8 cellular contexts compared by ENCODE assay signal in genomic region chr4:27692098-27692679, GRCh38.
DNase-seq lines count a peak whose midpoint lies in the region; ATAC-seq and TF ChIP-seq lines count a peak whose summit lies in the region.

No MANE protein-coding gene starts in this region.

- no peaks in the 10 kb centered on the region for H3K4me1 Mint-ChIP-seq in activated CD4-positive, alpha-beta T cell treated with anti-CD3 and anti-CD28 coated beads, Interleukin-2, amount 10 ng/mL, durations not matched to agents 7 days and 5 days
- H3K4me1 Mint-ChIP-seq in WTC11 = 0 out of 2 replicates have a peak, but pooled peaks cover 1% of the 10 kb centered on the region

- H3K36me3 Mint-ChIP-seq in activated CD4-positive, alpha-beta T cell treated with anti-CD3 and anti-CD28 coated beads, Interleukin-2, amount 10 ng/mL, durations not matched to agents 7 days and 5 days (ENCODE audit: low read depth) = no peaks in the 10 kb centered on the region
- H3K36me3 Mint-ChIP-seq in WTC11 = no peaks in the 10 kb centered on the region

- no peak overlapping the region for H3K27ac Mint-ChIP-seq in activated CD4-positive, alpha-beta T cell treated with anti-CD3 and anti-CD28 coated beads, Interleukin-2, amount 10 ng/mL, durations not matched to agents 7 days and 5 days
- no peak overlapping the region for H3K27ac Mint-ChIP-seq in WTC11

- H3K36me3 ChIP-seq in lung (ENCODE audit: control insufficient read depth in 2 of 2, insufficient read depth in 2 of 2, low read length in 2 of 2) = no peaks in the 10 kb centered on the region

- WGBS in lung, 2 donors = 43 to 55% methylated on average over 7 of the region's 7 CpGs

- ATAC-seq in WTC11 (peak; percentile 97), lung (ENCODE audit: insufficient read depth, low FRiP score) (peak; percentile 47)

- no peak overlapping the region for H3K4me3 Mint-ChIP-seq in activated CD4-positive, alpha-beta T cell treated with anti-CD3 and anti-CD28 coated beads, Interleukin-2, amount 10 ng/mL, durations not matched to agents 7 days and 5 days
- no peak overlapping the region for H3K4me3 Mint-ChIP-seq in WTC11

- peak; percentile 2 for DNase-seq in activated CD4-positive, alpha-beta T cell treated with anti-CD3 and anti-CD28 coated beads for 48 hours
- no peak for DNase-seq in activated CD4-positive, alpha-beta T cell treated with anti-CD3 and anti-CD28 coated beads, Interleukin-2, amount 10 ng/mL, durations not matched to agents 7 days and 5 days
- DNase-seq in HFF-Myc (ENCODE audit: extremely low read depth, low read depth) (peak; percentile 12), M059J (ENCODE audit: low read depth) (peak; percentile 41), WTC11 (ENCODE audit: low spot score) (peak; percentile 15), lung (ENCODE audit: low spot score) (no peak), mucosa of gallbladder (ENCODE audit: low spot score) (no peak), NCI-H774 (lab: John Stamatoyannopoulos, UW) (no peak)

- no peaks in the 10 kb centered on the region for H3K9me3 Mint-ChIP-seq in activated CD4-positive, alpha-beta T cell treated with anti-CD3 and anti-CD28 coated beads, Interleukin-2, amount 10 ng/mL, durations not matched to agents 7 days and 5 days
- no peaks in the 10 kb centered on the region for H3K9me3 Mint-ChIP-seq in WTC11

- CTCF ChIA-PET in activated CD4-positive, alpha-beta T cell treated with anti-CD3 and anti-CD28 coated beads, Interleukin-2, amount 10 ng/mL, durations not matched to agents 7 days and 5 days (lab: Charles Lee) = interaction anchor here (0.7 kb wide), 1 partner anchor 1136 kb away, joined by 3 read pairs; no protein-coding TSS in a partner anchor
- CTCF ChIA-PET in WTC11 (lab: Charles Lee) = interaction anchor here (0.6 to 2.0 kb wide), 11 partner anchors 8 to 335 kb away, joined by 3 to 6 read pairs (median 4); no protein-coding TSS in a partner anchor

- no peak overlapping the region for H3K27ac ChIP-seq in lung (ENCODE audit: low read depth in 1 of 2, low read length in 1 of 2)

- no peak overlapping the region for H3K4me3 ChIP-seq in HFF-Myc (replicated peaks; ENCODE audit: low read depth, low read length)
- no peak overlapping the region for H3K4me3 ChIP-seq in lung

- H3K27me3 Mint-ChIP-seq in activated CD4-positive, alpha-beta T cell treated with anti-CD3 and anti-CD28 coated beads, Interleukin-2, amount 10 ng/mL, durations not matched to agents 7 days and 5 days = no peaks in the 10 kb centered on the region
- H3K27me3 Mint-ChIP-seq in WTC11 (ENCODE audit: low read depth) = no peaks in the 10 kb centered on the region

- peaks cover 0 to 3% of the 10 kb centered on the region in 2 donors for H3K9me3 ChIP-seq in lung (ENCODE audit: control insufficient read depth in 2 of 2, insufficient read depth in 1 of 2, low read length in 1 of 2)

- H3K27me3 ChIP-seq in lung (ENCODE audit: control insufficient read depth, insufficient read depth) = no peaks in the 10 kb centered on the region

- TF ChIP-seq CTCF in HFF-Myc (IDR thresholded peaks at IDR 0.05; ENCODE audit: low read depth, low read length, missing control alignments) (peak; percentile 54), WTC11 (IDR thresholded peaks at IDR 0.05) (peak; percentile 52), lung (IDR thresholded peaks at IDR 0.05; ENCODE audit: control extremely low read depth, extremely low read depth) (no peak)

- POLR2A ChIA-PET in activated CD4-positive, alpha-beta T cell treated with anti-CD3 and anti-CD28 coated beads, Interleukin-2, amount 10 ng/mL, durations not matched to agents 7 days and 5 days (lab: Charles Lee) = no interaction called here
- POLR2A ChIA-PET in WTC11 (lab: Charles Lee) = no interaction called here

- no peaks in the 10 kb centered on the region for H3K4me1 ChIP-seq in lung (ENCODE audit: control insufficient read depth in 2 of 2, insufficient read depth in 2 of 2, low read length in 2 of 2)

TF ChIP-seq in WTC11, 78 proteins besides CTCF, POLR2A, EP300 and RAD21:
- TF ChIP-seq, protein P1, sequence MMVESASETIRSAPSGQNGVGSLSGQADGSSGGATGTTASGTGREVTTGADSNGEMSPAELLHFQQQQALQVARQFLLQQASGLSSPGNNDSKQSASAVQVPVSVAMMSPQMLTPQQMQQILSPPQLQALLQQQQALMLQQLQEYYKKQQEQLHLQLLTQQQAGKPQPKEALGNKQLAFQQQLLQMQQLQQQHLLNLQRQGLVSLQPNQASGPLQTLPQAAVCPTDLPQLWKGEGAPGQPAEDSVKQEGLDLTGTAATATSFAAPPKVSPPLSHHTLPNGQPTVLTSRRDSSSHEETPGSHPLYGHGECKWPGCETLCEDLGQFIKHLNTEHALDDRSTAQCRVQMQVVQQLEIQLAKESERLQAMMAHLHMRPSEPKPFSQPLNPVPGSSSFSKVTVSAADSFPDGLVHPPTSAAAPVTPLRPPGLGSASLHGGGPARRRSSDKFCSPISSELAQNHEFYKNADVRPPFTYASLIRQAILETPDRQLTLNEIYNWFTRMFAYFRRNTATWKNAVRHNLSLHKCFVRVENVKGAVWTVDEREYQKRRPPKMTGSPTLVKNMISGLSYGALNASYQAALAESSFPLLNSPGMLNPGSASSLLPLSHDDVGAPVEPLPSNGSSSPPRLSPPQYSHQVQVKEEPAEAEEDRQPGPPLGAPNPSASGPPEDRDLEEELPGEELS (CRISPR knock-in tag; IDR thresholded peaks at IDR 0.05) = 0 out of 2 replicates have a peak, but pooled peaks have one; percentile 16
- TF ChIP-seq, protein P2, sequence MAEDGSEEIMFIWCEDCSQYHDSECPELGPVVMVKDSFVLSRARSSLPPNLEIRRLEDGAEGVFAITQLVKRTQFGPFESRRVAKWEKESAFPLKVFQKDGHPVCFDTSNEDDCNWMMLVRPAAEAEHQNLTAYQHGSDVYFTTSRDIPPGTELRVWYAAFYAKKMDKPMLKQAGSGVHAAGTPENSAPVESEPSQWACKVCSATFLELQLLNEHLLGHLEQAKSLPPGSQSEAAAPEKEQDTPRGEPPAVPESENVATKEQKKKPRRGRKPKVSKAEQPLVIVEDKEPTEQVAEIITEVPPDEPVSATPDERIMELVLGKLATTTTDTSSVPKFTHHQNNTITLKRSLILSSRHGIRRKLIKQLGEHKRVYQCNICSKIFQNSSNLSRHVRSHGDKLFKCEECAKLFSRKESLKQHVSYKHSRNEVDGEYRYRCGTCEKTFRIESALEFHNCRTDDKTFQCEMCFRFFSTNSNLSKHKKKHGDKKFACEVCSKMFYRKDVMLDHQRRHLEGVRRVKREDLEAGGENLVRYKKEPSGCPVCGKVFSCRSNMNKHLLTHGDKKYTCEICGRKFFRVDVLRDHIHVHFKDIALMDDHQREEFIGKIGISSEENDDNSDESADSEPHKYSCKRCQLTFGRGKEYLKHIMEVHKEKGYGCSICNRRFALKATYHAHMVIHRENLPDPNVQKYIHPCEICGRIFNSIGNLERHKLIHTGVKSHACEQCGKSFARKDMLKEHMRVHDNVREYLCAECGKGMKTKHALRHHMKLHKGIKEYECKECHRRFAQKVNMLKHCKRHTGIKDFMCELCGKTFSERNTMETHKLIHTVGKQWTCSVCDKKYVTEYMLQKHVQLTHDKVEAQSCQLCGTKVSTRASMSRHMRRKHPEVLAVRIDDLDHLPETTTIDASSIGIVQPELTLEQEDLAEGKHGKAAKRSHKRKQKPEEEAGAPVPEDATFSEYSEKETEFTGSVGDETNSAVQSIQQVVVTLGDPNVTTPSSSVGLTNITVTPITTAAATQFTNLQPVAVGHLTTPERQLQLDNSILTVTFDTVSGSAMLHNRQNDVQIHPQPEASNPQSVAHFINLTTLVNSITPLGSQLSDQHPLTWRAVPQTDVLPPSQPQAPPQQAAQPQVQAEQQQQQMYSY (CRISPR knock-in tag; IDR thresholded peaks at IDR 0.05) = no peak
- TF ChIP-seq NR3C1 (CRISPR knock-in tag; conservative IDR thresholded peaks at IDR 0.05; ENCODE audit: low read depth) = no peak
- peak; percentile 80; the same call in 1 of the 2 replicates for TF ChIP-seq FOXK1 (CRISPR knock-in tag; IDR thresholded peaks at IDR 0.05)

Comparison
In these comparisons a context has a peak if more than half of its experiments do, and no peak if none do; other contexts are left out.
1. DNase-seq: peak in activated CD4-positive, alpha-beta T cell treated with anti-CD3 and anti-CD28 coated beads for 48 hours (single experiment), HFF-Myc (single experiment), M059J (single experiment) and WTC11 (single experiment); none in activated CD4-positive, alpha-beta T cell treated with anti-CD3 and anti-CD28 coated beads, Interleukin-2, amount 10 ng/mL, durations not matched to agents 7 days and 5 days (single experiment), lung (single experiment), mucosa of gallbladder (single experiment) and NCI-H774 (single experiment).